Comparison of ENCODE assay signal across 11 cellular contexts in genomic region chr1:162626733-162627132, GRCh38. TPM values are rescaled to one million over a fixed set of nuclear protein-coding genes. Genes with fewer than 3 reads are reported as not detected.
DNase-seq lines count a peak whose midpoint lies in the region; ATAC-seq, FAIRE-seq and TF ChIP-seq lines count a peak whose summit lies in the region.
"Had no signal": no experiment of that assay in that cellular context is flagged by ENCODE, and none has a peak within 500 bp of the region (broad histone marks: within the 10 kb centered on the region; RNA-seq: fewer than 3 reads in every experiment).

No MANE protein-coding gene starts in this region.

- H2AFZ ChIP-seq in GM12878 (ENCODE audit: control insufficient read depth, low read depth, low read length) = peak overlapping the region; percentile 66

- DNase-seq in GM12878 (ENCODE audit: low read depth, low spot score) = no peak
- DNase-seq in transverse colon = no peak
- no peak for DNase-seq in inferior parietal cortex (ENCODE audit: extremely low spot score)
- DNase-seq in stimulated activated CD4-positive, alpha-beta T cell treated with anti-CD3 and anti-CD28 coated beads, Interleukin-15, amount 100 ng/mL, for 24 hours = no peak
- no peak for DNase-seq in activated CD4-positive, alpha-beta T cell treated with anti-CD3 and anti-CD28 coated beads for 4 hours
- DNase-seq: activated CD4-positive, alpha-beta T cell treated with anti-CD3 and anti-CD28 coated beads, Interleukin-2, amount 50 U/mL, for 1 hour; brain microvascular endothelial cell; COR-L47 had no signal

- H3K9ac ChIP-seq in GM12878 (ENCODE audit: control insufficient read depth, insufficient read depth, low read length) = no peak overlapping the region; the same call in 1 of the 2 replicates

- no peaks in the 10 kb centered on the region for H3K9me3 ChIP-seq in GM12878 (replicated peaks; ENCODE audit: control insufficient read depth, insufficient read depth, low read length)
- H3K9me3 ChIP-seq in muscle layer of duodenum (ENCODE audit: control insufficient read depth in 1 of 2, low read length in 2 of 2) = no peaks in the 10 kb centered on the region
- H3K9me3 ChIP-seq in transverse colon = no peaks in the 10 kb centered on the region

- H3K4me3 ChIP-seq in GM12878 (no peak overlapping the region), muscle layer of duodenum (ENCODE audit: low read depth in 1 of 2, low read length in 2 of 2) (peak overlapping the region; percentile 24 to 39), transverse colon (peak overlapping the region in 1 of 4 donors; percentile 12)

- H3K36me3 ChIP-seq in GM12878 (ENCODE audit: control insufficient read depth in 2 of 2, insufficient read depth in 2 of 2, low read length in 1 of 2) (no peaks in the 10 kb centered on the region), muscle layer of duodenum (ENCODE audit: control insufficient read depth in 1 of 2, insufficient read depth in 2 of 2, low read length in 2 of 2) (peaks cover 0 to 4% of the 10 kb centered on the region in 2 donors), transverse colon (no peaks in the 10 kb centered on the region)
- H3K36me3 ChIP-seq: brain microvascular endothelial cell had no signal

- in situ Hi-C loops in GM12878 (cut with MboI) = no loop called here
- in situ Hi-C loops in transverse colon (cut with MboI; ENCODE audit: low pct_ligation_motif_present in 1 of 4, low pct_unique_long_range_greater_than_20kb in 1 of 4, low sequenced_read_pairs in 3 of 4) = no loop called here

- no peaks in the 10 kb centered on the region for H4K20me1 ChIP-seq in GM12878 (ENCODE audit: control insufficient read depth, insufficient read depth)

- no TSS peak for BruUV-seq in GM12878 (replicated peaks; lab: Mats Ljungman, UMichigan)

- peak overlapping the region; percentile 61 for H3K4me2 ChIP-seq in GM12878 (ENCODE audit: control insufficient read depth, insufficient read depth)

- TF ChIP-seq CTCF in GM12878 (IDR thresholded peaks at IDR 0.05 in 2 of 3, conservative IDR thresholded peaks at IDR 0.05 in 1 of 3; ENCODE audit: control insufficient read depth in 2 of 3, extremely low read depth in 1 of 3, insufficient read depth in 1 of 3, low read depth in 3 of 3, low read length in 3 of 3) (no peak), transverse colon (IDR thresholded peaks at IDR 0.05) (no peak)

- no peak for FAIRE-seq in GM12878 (lab: Jason Lieb, UNC)

- TF ChIP-seq EP300 in GM12878 (IDR thresholded peaks at IDR 0.05; ENCODE audit: borderline replicate concordance in 1 of 2, control insufficient read depth in 1 of 2, low read depth in 2 of 2, low read length in 2 of 2) (no peak), transverse colon (IDR thresholded peaks at IDR 0.05; ENCODE audit: low read depth) (no peak)

- intact Hi-C loops in GM12878 (cut with micrococcal nuclease; ENCODE audit: unreplicated experiment) (loop anchor here (5.0 kb wide), 1 partner anchor 166 kb away; the partner anchor contains the start of gene HSD17B7), transverse colon (cut with DNase I; ENCODE audit: low total_unique reads) (no loop called here)

- peak; percentile 33 for ATAC-seq in HG03520 (IDR thresholded peaks at IDR 0.05; ENCODE audit: unreplicated experiment)
- ATAC-seq in GM12878 = peak; percentile 46

- CTCF ChIA-PET in GM12878 (lab: Yijun Ruan, JAX) = interaction anchor here (1.2 to 9.3 kb wide), 10 partner anchors 9 to 174 kb away, joined by 3 to 79 read pairs (median 4); no protein-coding TSS in a partner anchor

- POLR2A ChIA-PET in GM12878 (lab: Charles Lee) = no interaction called here

- TF ChIP-seq RAD21 in GM12878 (IDR thresholded peaks at IDR 0.05; ENCODE audit: insufficient read depth, low read depth, low read length) = no peak

- H3K27me3 ChIP-seq in GM12878 (replicated peaks in 1 of 2; ENCODE audit: control insufficient read depth in 2 of 2, insufficient read depth in 2 of 2, low read length in 1 of 2) (no peaks in the 10 kb centered on the region), muscle layer of duodenum (ENCODE audit: low read depth, low read length) (no peaks in the 10 kb centered on the region), transverse colon (no peaks in the 10 kb centered on the region)
- H3K27me3 ChIP-seq: brain microvascular endothelial cell had no signal

- H3K27ac ChIP-seq in GM12878 (ENCODE audit: control insufficient read depth, insufficient read depth) = peak overlapping the region; percentile 48; the same call in 1 of the 2 replicates
- H3K27ac ChIP-seq in muscle layer of duodenum (ENCODE audit: low read length) = peak overlapping the region; percentile 73
- peak overlapping the region; percentile 68 to 89 (median 79) for H3K27ac ChIP-seq in transverse colon
- H3K27ac ChIP-seq: brain microvascular endothelial cell, HL-60 had no signal

- SMC1A ChIA-PET in GM12878 (lab: Charles Lee; ENCODE audit: uncharacterized antibody, unreplicated experiment) = interaction anchor here (0.7 to 2.9 kb wide), 10 partner anchors 10 to 269 kb away, joined by 3 to 31 read pairs (median 4); no protein-coding TSS in a partner anchor

- H3K4me1 ChIP-seq in GM12878 (ENCODE audit: control insufficient read depth, insufficient read depth, low read length) = peaks cover 25% of the 10 kb centered on the region
- peaks cover 0 to 4% of the 10 kb centered on the region in 2 donors for H3K4me1 ChIP-seq in muscle layer of duodenum (ENCODE audit: control insufficient read depth in 1 of 2, insufficient read depth in 2 of 2, low read length in 2 of 2)
- peaks cover 0 to 29% (median 4%) of the 10 kb centered on the region in 4 donors for H3K4me1 ChIP-seq in transverse colon

- RAD21 ChIA-PET in GM12878 (lab: Charles Lee; ENCODE audit: unreplicated experiment) = interaction anchor here (0.8 to 1.8 kb wide), 6 partner anchors 9 to 269 kb away, joined by 3 to 16 read pairs (median 6); no protein-coding TSS in a partner anchor

- TF ChIP-seq POLR2A in GM12878 (IDR thresholded peaks at IDR 0.05; ENCODE audit: low read depth, low read length) (no peak), transverse colon (IDR thresholded peaks at IDR 0.05) (no peak)

- peaks cover 2% of the 10 kb centered on the region; the same call in 1 of the 2 replicates for H3K79me2 ChIP-seq in GM12878 (ENCODE audit: control insufficient read depth, insufficient read depth, low read length)

- WGBS in GM12878 (ENCODE audit: insufficient coverage, insufficient replicate concordance, low lambda C conversion rate, missing lambda C conversion rate) = 0% methylated on average over 2 of the region's 2 CpGs
- WGBS in transverse colon (ENCODE audit: low coverage in 1 of 2), 2 donors = 10 to 20% methylated on average over 2 of the region's 2 CpGs

TF ChIP-seq in GM12878, 131 proteins besides CTCF, POLR2A, EP300 and RAD21 (continues in another document):
- TF ChIP-seq MTA2 (IDR thresholded peaks at IDR 0.05; ENCODE audit: low read depth) = peak; percentile 22; the same call in 1 of the 2 replicates
- no peak for TF ChIP-seq EGR1 (IDR thresholded peaks at IDR 0.05; ENCODE audit: borderline replicate concordance in 1 of 2, low read depth in 2 of 2, low read length in 2 of 2)
- 0 out of 2 replicates have a peak, but pooled peaks have one; percentile 21 for TF ChIP-seq IKZF1 (conservative IDR thresholded peaks at IDR 0.05)
- TF ChIP-seq RFX5 (IDR thresholded peaks at IDR 0.05; ENCODE audit: low read depth, low read length) = no peak
- no peak for TF ChIP-seq TCF12 (IDR thresholded peaks at IDR 0.05; ENCODE audit: low read depth, low read length)
- peak; percentile 25; the same call in 1 of the 2 replicates for TF ChIP-seq RUNX3 (IDR thresholded peaks at IDR 0.05; ENCODE audit: low read length)
- 0 out of 2 replicates have a peak, but pooled peaks have one; percentile 51 for TF ChIP-seq STAT3 (IDR thresholded peaks at IDR 0.05; ENCODE audit: low read depth, low read length)
- TF ChIP-seq SKIL (IDR thresholded peaks at IDR 0.05; ENCODE audit: low read depth, poor library complexity, severe bottlenecking) = peak; percentile 55
- no peak for TF ChIP-seq NR2C2 (IDR thresholded peaks at IDR 0.05; ENCODE audit: borderline replicate concordance, control insufficient read depth, insufficient read length, low read depth)
- TF ChIP-seq STAT1 (conservative IDR thresholded peaks at IDR 0.05) = no peak
- TF ChIP-seq SMAD1 (IDR thresholded peaks at IDR 0.05; ENCODE audit: low read depth, partially characterized antibody) = no peak
- 0 out of 2 replicates have a peak, but pooled peaks have one; percentile 18 for TF ChIP-seq SMARCA5 (IDR thresholded peaks at IDR 0.05)

RNA-seq across cellular contexts. Expression of gene DDR2, which starts 5.5 kb away (rescaled TPM):
- total RNA-seq in GM12878 (2013; cell fraction: nucleolus; rRNA removed) = 28.4 and 31.3 TPM in 2 replicates
- total RNA-seq in GM12878 (2014; rRNA removed) = 6.6 and 7.4 TPM in 2 replicates
- 4.8 and 5.1 TPM in 2 replicates for total RNA-seq in GM12878 (2014; rRNA removed; fragmentation: Illumina TruSeq; extraction: Trizol)
- 8.4 and 8.8 TPM in 2 replicates for total RNA-seq in GM12878 (2021)
- polyA plus RNA-seq in GM12878 (2011; ENCODE audit: low read depth) = 1.6 TPM
- 4.9 and 6.2 TPM in 2 replicates for polyA plus RNA-seq in GM12878 (2011; rRNA removed)
- polyA plus RNA-seq in GM12878 (2011; cell fraction: cytosol; rRNA removed) = 5.5 and 5.7 TPM in 2 replicates
- 7.8 and 10.1 TPM in 2 replicates for polyA plus RNA-seq in GM12878 (2011; cell fraction: nucleus; rRNA removed)
- 1.8 and 2.0 TPM in 2 replicates for polyA plus RNA-seq in GM12878 (2012)
- polyA plus RNA-seq in GM12878 (2014; fragmentation: Illumina TruSeq; extraction: Trizol) = 5.8 and 6.4 TPM in 2 replicates
- 1 to 10 TPM; 1.9 to 2.8 TPM for polyA plus RNA-seq in GM12878 (2014; fragmentation: Nextera tagmentation; extraction: Ambion mirVana)
- polyA plus RNA-seq in GM12878 (2014; rRNA removed) = 3.6 and 5.7 TPM in 2 replicates
- 1 to 10 TPM; 5.2 to 6.3 TPM for polyA plus RNA-seq in GM12878 (2016; fragmentation: Nextera tagmentation; extraction: Ambion mirVana)
- polyA minus RNA-seq in GM12878 (2011; rRNA and poly(A)+ RNA removed) = 17.0 and 18.2 TPM in 2 replicates
- 3.1 and 3.6 TPM in 2 replicates for polyA minus RNA-seq in GM12878 (2011; cell fraction: cytosol; rRNA and poly(A)+ RNA removed)
- polyA minus RNA-seq in GM12878 (2011; cell fraction: nucleus; rRNA and poly(A)+ RNA removed) = 7.4 and 13.5 TPM in 2 replicates
- 10 to 100 TPM; 33.3 to 54.1 (median 42.2) TPM for total RNA-seq in transverse colon
